9 cellular contexts compared by ENCODE assay signal in the genomic region with DNA sequence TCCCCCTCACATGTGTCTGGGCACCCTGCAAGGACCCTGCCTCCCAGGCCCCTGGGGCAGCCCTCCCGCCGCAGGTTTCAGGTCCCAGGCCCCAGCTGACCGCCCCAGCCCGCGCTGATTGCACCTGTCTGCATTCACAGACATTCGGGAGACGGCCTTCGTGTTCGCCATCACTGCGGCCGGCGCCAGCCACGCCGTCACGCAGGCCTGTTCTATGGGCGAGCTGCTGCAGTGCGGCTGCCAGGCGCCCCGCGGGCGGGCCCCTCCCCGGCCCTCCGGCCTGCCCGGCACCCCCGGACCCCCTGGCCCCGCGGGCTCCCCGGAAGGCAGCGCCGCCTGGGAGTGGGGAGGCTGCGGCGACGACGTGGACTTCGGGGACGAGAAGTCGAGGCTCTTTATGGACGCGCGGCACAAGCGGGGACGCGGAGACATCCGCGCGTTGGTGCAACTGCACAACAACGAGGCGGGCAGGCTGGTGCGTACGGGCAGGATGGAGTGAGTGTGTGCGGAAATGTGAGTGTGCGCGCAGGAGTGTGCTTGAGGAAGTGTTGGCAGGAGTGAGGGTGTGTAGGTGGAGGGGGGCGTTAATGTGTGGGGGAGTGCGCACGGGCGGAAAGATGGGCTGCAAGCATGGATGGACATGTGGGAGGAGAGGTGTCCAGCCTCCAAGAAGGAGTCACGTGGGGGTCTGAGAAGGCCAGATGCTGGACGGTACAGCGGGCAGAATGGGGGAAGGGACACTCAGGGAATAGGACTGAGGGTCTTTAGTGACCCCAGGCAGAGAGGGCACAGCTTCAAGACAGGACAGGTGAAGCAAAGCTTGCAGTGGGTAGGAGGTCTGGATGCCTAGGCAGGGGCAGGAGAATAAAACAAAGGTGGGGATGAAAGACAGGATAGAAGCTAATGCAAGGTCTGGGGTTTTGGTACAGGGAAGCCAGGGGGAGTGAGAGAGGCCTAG. TPM values are rescaled to one million over a fixed set of nuclear protein-coding genes. Genes with fewer than 3 reads are reported as not detected.
A peak's percentile ranks its signal among the peaks of the same experiment; 100 is the strongest.
DNase-seq lines count a peak whose midpoint lies in the region; ATAC-seq, FAIRE-seq and TF ChIP-seq lines count a peak whose summit lies in the region.
"Had no signal": no experiment of that assay in that cellular context is flagged by ENCODE, and none has a peak within 500 bp of the region (broad histone marks: within the 10 kb centered on the region; RNA-seq: fewer than 3 reads in every experiment).

No MANE protein-coding gene starts in this region.

- peak; percentile 35 for ATAC-seq in mucosa of descending colon
- no peak for ATAC-seq in HG02571 (IDR thresholded peaks at IDR 0.05; ENCODE audit: unreplicated experiment)
- ATAC-seq in HG03469 (IDR thresholded peaks at IDR 0.05; ENCODE audit: unreplicated experiment) = no peak

- TF ChIP-seq POLR2A in GM12891 (IDR thresholded peaks at IDR 0.05; ENCODE audit: low read depth, low read length) = no peak

- H3K27me3 ChIP-seq in BLaER1 = peaks cover 99% of the 10 kb centered on the region

- no peaks in the 10 kb centered on the region for H3K9me3 ChIP-seq in BLaER1
- no peaks in the 10 kb centered on the region for H3K9me3 ChIP-seq in mucosa of descending colon

- H4K20me1 ChIP-seq in BLaER1 = peaks cover 28% of the 10 kb centered on the region; the same call in 1 of the 2 replicates

- H3K4me1 ChIP-seq in BLaER1 = peaks cover 14% of the 10 kb centered on the region
- peaks cover 10% of the 10 kb centered on the region for H3K4me1 ChIP-seq in mucosa of descending colon (ENCODE audit: low read depth)

- intact Hi-C loops in mucosa of descending colon (cut with DNase I, micrococcal nuclease) = no loop called here

- H3K4me3 ChIP-seq in BLaER1 (peak overlapping the region; percentile 28; the same call in 1 of the 2 replicates), mucosa of descending colon (no peak overlapping the region)

- FAIRE-seq in GM12891 (lab: Jason Lieb, UNC) = peak; percentile 85

- no peak for DNase-seq in GM12891 (ENCODE audit: insufficient read length, low spot score)
- peak; percentile 33 to 36 for DNase-seq in activated T-cell treated with anti-CD3 and anti-CD28 coated beads, Interleukin-2, amount 50 U/mL, for 48 hours
- DNase-seq in mucosa of descending colon = no peak
- no peak for DNase-seq in inferior parietal cortex (ENCODE audit: extremely low spot score)
- DNase-seq in COR-L47 (lab: John Stamatoyannopoulos, UW) = no peak

- no peak overlapping the region for H3K9ac ChIP-seq in BLaER1

- TF ChIP-seq CTCF in mucosa of descending colon (IDR thresholded peaks at IDR 0.05) = no peak

- no peak overlapping the region for H3K27ac ChIP-seq in BLaER1

- H3K36me3 ChIP-seq in BLaER1 (no peaks in the 10 kb centered on the region), mucosa of descending colon (ENCODE audit: low read depth) (no peaks in the 10 kb centered on the region)

- peak overlapping the region; percentile 73 for H3K4me2 ChIP-seq in BLaER1

TF ChIP-seq in GM12891, 5 proteins besides CTCF, POLR2A, EP300 and RAD21:
- TF ChIP-seq TAF1 (IDR thresholded peaks at IDR 0.05; ENCODE audit: low read depth, low read length) = no peak
- TF ChIP-seq POLR2AphosphoS5 (IDR thresholded peaks at IDR 0.05; ENCODE audit: low read depth, low read length) = no peak
- no peak for TF ChIP-seq PAX5 (IDR thresholded peaks at IDR 0.05; ENCODE audit: insufficient read depth, low read length, severe bottlenecking)
- TF ChIP-seq POU2F2 (IDR thresholded peaks at IDR 0.05; ENCODE audit: low read depth, low read length) = no peak
- TF ChIP-seq SPI1 (IDR thresholded peaks at IDR 0.05; ENCODE audit: low read depth, low read length) = no peak

RNA-seq across cellular contexts. Expression of gene WNT10A, which starts 9.0 kb away (rescaled TPM):
- 34.4 TPM for polyA plus RNA-seq in GM12891 (2012; ENCODE audit: low read depth, missing spikeins)
- total RNA-seq in mucosa of descending colon = 1 to 10 TPM in 1 of 3 donors, under 1 TPM in 2; 0.17 to 1.1 (median 0.22) TPM
- total RNA-seq: NCI-H460 had no signal

RNA-seq across cellular contexts. Expression of gene WNT6, which starts 12.0 kb away (rescaled TPM):
- not detected for polyA plus RNA-seq in GM12891 (2012; ENCODE audit: low read depth, missing spikeins)
- 1 to 10 TPM in 1 of 3 donors, under 1 TPM in 2; 0.39 to 5.7 (median 0.41) TPM for total RNA-seq in mucosa of descending colon
- total RNA-seq: NCI-H460 had no signal

RNA-seq across cellular contexts. Expression of gene PRKAG3, which starts 40.0 kb away (rescaled TPM):
- polyA plus RNA-seq in GM12891 (2012; ENCODE audit: low read depth, missing spikeins) = not detected
- total RNA-seq in mucosa of descending colon = not detected
- total RNA-seq: NCI-H460 had no signal

Comparison
In these comparisons a context has a peak if more than half of its experiments do, and no peak if none do; other contexts are left out.
1. DNase-seq: peak in activated T-cell treated with anti-CD3 and anti-CD28 coated beads, Interleukin-2, amount 50 U/mL, for 48 hours (2 of 2); none in GM12891 (single experiment), mucosa of descending colon (0 of 3), inferior parietal cortex (single experiment) and COR-L47 (single experiment).